26 cellular contexts compared by ENCODE assay signal in genomic region chr5:52605317-52605991, GRCh38.
"Had no signal": no experiment of that assay in that cellular context is flagged by ENCODE, and none has a peak within 500 bp of the region (broad histone marks: within the 10 kb centered on the region; RNA-seq: fewer than 3 reads in every experiment).

No MANE protein-coding gene starts in this region.

- DNase-seq: activated CD4-positive, alpha-beta T cell treated with anti-CD3 and anti-CD28 coated beads for 36 hours; activated CD4-positive, alpha-beta T cell treated with anti-CD3 and anti-CD28 coated beads, Interleukin-2, amount 50 U/mL, for 4 hours; activated CD8-positive, alpha-beta memory T cell treated with anti-CD3 and anti-CD28 coated beads for 24 hours; activated CD8-positive, alpha-beta memory T cell treated with anti-CD3 and anti-CD28 coated beads, Interleukin-2, amount 50 U/mL, for 4 hours; activated naive CD4-positive, alpha-beta T cell; activated naive CD8-positive, alpha-beta T cell treated with anti-CD3 and anti-CD28 coated beads for 36 hours; activated T-cell treated with anti-CD3 and anti-CD28 coated beads, Interleukin-2, amount 50 U/mL, for 24 hours; amniotic stem cell; cerebellar nuclear complex; cortex of kidney; hypothalamus; left ventricle myocardium superior; mammary epithelial cell; natural killer cell; pancreas; psoas muscle; right cardiac atrium; stimulated activated CD4-positive, alpha-beta T cell treated with anti-CD3 and anti-CD28 coated beads, Interleukin-12 subunit alpha, Interleukin-12 subunit beta, amount 100 ng/mL, for 4 hours; stimulated activated CD4-positive, alpha-beta T cell treated with anti-CD3 and anti-CD28 coated beads, Interleukin-4, amount 100 ng/mL, for 4 hours; T-helper 1 cell; tibial artery had no signal

- H3K4me3 ChIP-seq: pancreas, psoas muscle, tibial artery had no signal

- H3K36me3 Mint-ChIP-seq: activated naive CD8-positive, alpha-beta T cell treated with anti-CD3 and anti-CD28 coated beads for 36 hours; mesothelial cell of epicardium; natural killer cell had no signal

- H3K27me3 ChIP-seq: neutrophil, pancreas, tibial artery had no signal

- H3K36me3 ChIP-seq: neutrophil, pancreas, tibial artery had no signal

- H3K27ac Mint-ChIP-seq: activated CD4-positive, alpha-beta T cell treated with anti-CD3 and anti-CD28 coated beads for 36 hours; activated naive CD8-positive, alpha-beta T cell treated with anti-CD3 and anti-CD28 coated beads for 36 hours; activated T-cell treated with anti-CD3 and anti-CD28 coated beads, Interleukin-2, amount 50 U/mL, for 24 hours; activated T-helper 17 cell treated with anti-CD3 and anti-CD28 coated beads, Interleukin-2, amount 50 U/mL, for 72 hours; natural killer cell; stimulated activated naive CD8-positive, alpha-beta T cell treated with anti-CD3 and anti-CD28 coated beads, Interleukin-15, Interleukin-2, amounts not matched to agents 100 ng/mL and 50 ng/mL, for 24 hours had no signal

- H3K27me3 Mint-ChIP-seq: activated T-cell treated with anti-CD3 and anti-CD28 coated beads, Interleukin-2, amount 50 U/mL, for 24 hours had no signal

- H3K9me3 Mint-ChIP-seq: activated naive CD8-positive, alpha-beta T cell treated with anti-CD3 and anti-CD28 coated beads for 36 hours; activated T-cell treated with anti-CD3 and anti-CD28 coated beads, Interleukin-2, amount 50 U/mL, for 24 hours; activated T-helper 17 cell treated with anti-CD3 and anti-CD28 coated beads, Interleukin-2, amount 50 U/mL, for 72 hours had no signal

- H3K4me3 Mint-ChIP-seq: activated CD4-positive, alpha-beta T cell treated with anti-CD3 and anti-CD28 coated beads for 36 hours; activated naive CD8-positive, alpha-beta T cell treated with anti-CD3 and anti-CD28 coated beads for 36 hours; activated T-cell treated with anti-CD3 and anti-CD28 coated beads, Interleukin-2, amount 50 U/mL, for 24 hours; activated T-helper 17 cell treated with anti-CD3 and anti-CD28 coated beads, Interleukin-2, amount 50 U/mL, for 72 hours; mesothelial cell of epicardium; natural killer cell; stimulated activated naive CD8-positive, alpha-beta T cell treated with anti-CD3 and anti-CD28 coated beads, Interleukin-15, Interleukin-2, amounts not matched to agents 100 ng/mL and 50 ng/mL, for 24 hours had no signal

- H3K4me1 ChIP-seq: psoas muscle, tibial artery had no signal

- ATAC-seq: activated CD4-positive, alpha-beta T cell treated with anti-CD3 and anti-CD28 coated beads for 36 hours; activated T-helper 17 cell treated with anti-CD3 and anti-CD28 coated beads, Interleukin-2, amount 50 U/mL, for 72 hours; left ventricle myocardium superior; natural killer cell; pancreas; psoas muscle; right cardiac atrium had no signal

- H3K9me3 ChIP-seq: neutrophil, pancreas, psoas muscle, tibial artery had no signal

- H3K4me1 Mint-ChIP-seq: activated CD4-positive, alpha-beta T cell treated with anti-CD3 and anti-CD28 coated beads for 36 hours; activated naive CD8-positive, alpha-beta T cell treated with anti-CD3 and anti-CD28 coated beads for 36 hours; activated T-helper 17 cell treated with anti-CD3 and anti-CD28 coated beads, Interleukin-2, amount 50 U/mL, for 72 hours; natural killer cell had no signal

- H3K27ac ChIP-seq: epithelial cell of prostate, neutrophil, pancreas, psoas muscle, tibial artery had no signal
